Comparison of ENCODE assay signal across 27 cellular contexts in genomic region chr15:56654624-56655023, GRCh38.
"Had no signal": no experiment of that assay in that cellular context is flagged by ENCODE, and none has a peak within 500 bp of the region (broad histone marks: within the 10 kb centered on the region; RNA-seq: fewer than 3 reads in every experiment).

No MANE protein-coding gene starts in this region.

- H3K27ac ChIP-seq: esophagus squamous epithelium, foreskin keratinocyte, left lung, neural progenitor cell, sigmoid colon, upper lobe of left lung had no signal

- H3K4me3 Mint-ChIP-seq: activated CD8-positive, alpha-beta T cell treated with anti-CD3 and anti-CD28 coated beads, Interleukin-2, amount 10 ng/mL, durations not matched to agents 7 days and 5 days; activated naive CD8-positive, alpha-beta T cell treated with anti-CD3 and anti-CD28 coated beads, Interleukin-2, amount 50 U/mL, for 24 hours; activated T-helper 1 cell treated with anti-CD3 and anti-CD28 coated beads, Interleukin-12 subunit alpha, Interleukin-12 subunit beta, Interleukin-2, Interleukin-4 antibody, amounts not matched to agents 30 ng/mL and 10 ng/mL and 1 ng/mL, durations not matched to agents 14 hours and 24 hours and 36 hours; brain; effector memory CD8-positive, alpha-beta T cell; immature natural killer cell; mesothelial cell of epicardium; naive thymus-derived CD8-positive, alpha-beta T cell; neural progenitor cell had no signal

- DNase-seq: activated CD4-positive, alpha-beta T cell treated with anti-CD3 and anti-CD28 coated beads for 1 hour; activated CD4-positive, alpha-beta T cell treated with anti-CD3 and anti-CD28 coated beads, Interleukin-2, amount 50 U/mL, for 1 hour; activated CD8-positive, alpha-beta T cell treated with anti-CD3 and anti-CD28 coated beads, Interleukin-2, amount 10 ng/mL, durations not matched to agents 7 days and 5 days; activated gamma-delta T cell; activated naive CD4-positive, alpha-beta T cell treated with anti-CD3 and anti-CD28 coated beads, Interleukin-2, amount 50 U/mL, for 16 hours; activated naive CD8-positive, alpha-beta T cell treated with anti-CD3 and anti-CD28 coated beads, Interleukin-2, amount 50 U/mL, for 24 hours; anterior cingulate cortex; central memory CD4-positive, alpha-beta T cell; effector memory CD8-positive, alpha-beta T cell; esophagus squamous epithelium; foreskin keratinocyte; immature natural killer cell; left lung; mammary epithelial cell; naive thymus-derived CD8-positive, alpha-beta T cell; posterior cingulate gyrus; sigmoid colon; stimulated activated CD4-positive, alpha-beta T cell treated with anti-CD3 and anti-CD28 coated beads, Interleukin-2, amount 100 ng/mL, for 48 hours; stimulated activated naive CD4-positive, alpha-beta T cell treated with Interleukin-2 at 50 U/mL for 16 hours; T-helper 1 cell; T-helper 9 cell had no signal

- H3K27ac Mint-ChIP-seq: activated CD8-positive, alpha-beta T cell treated with anti-CD3 and anti-CD28 coated beads, Interleukin-2, amount 10 ng/mL, durations not matched to agents 7 days and 5 days; activated naive CD8-positive, alpha-beta T cell treated with anti-CD3 and anti-CD28 coated beads, Interleukin-2, amount 50 U/mL, for 24 hours; activated T-helper 1 cell treated with anti-CD3 and anti-CD28 coated beads, Interleukin-12 subunit alpha, Interleukin-12 subunit beta, Interleukin-2, Interleukin-4 antibody, amounts not matched to agents 30 ng/mL and 10 ng/mL and 1 ng/mL, durations not matched to agents 14 hours and 24 hours and 36 hours; brain; effector memory CD8-positive, alpha-beta T cell; immature natural killer cell; naive thymus-derived CD8-positive, alpha-beta T cell; neural progenitor cell had no signal

- H3K4me3 ChIP-seq: esophagus squamous epithelium, left lung, neural progenitor cell, sigmoid colon, thoracic aorta, upper lobe of left lung had no signal

- H3K9me3 ChIP-seq: esophagus squamous epithelium, left lung, sigmoid colon, thoracic aorta, upper lobe of left lung had no signal

- H3K27me3 Mint-ChIP-seq: activated naive CD8-positive, alpha-beta T cell treated with anti-CD3 and anti-CD28 coated beads, Interleukin-2, amount 50 U/mL, for 24 hours; brain; effector memory CD8-positive, alpha-beta T cell; naive thymus-derived CD8-positive, alpha-beta T cell had no signal

- H3K36me3 ChIP-seq: neural progenitor cell, thoracic aorta had no signal

- H3K36me3 Mint-ChIP-seq: brain, neural progenitor cell had no signal

- H3K4me1 ChIP-seq: esophagus squamous epithelium, left lung, neural progenitor cell, sigmoid colon, upper lobe of left lung had no signal

- H3K27me3 ChIP-seq: esophagus squamous epithelium, foreskin keratinocyte, left lung, neural progenitor cell, sigmoid colon, upper lobe of left lung had no signal

- ATAC-seq: activated CD8-positive, alpha-beta T cell treated with anti-CD3 and anti-CD28 coated beads, Interleukin-2, amount 10 ng/mL, durations not matched to agents 7 days and 5 days; activated naive CD8-positive, alpha-beta T cell treated with anti-CD3 and anti-CD28 coated beads, Interleukin-2, amount 50 U/mL, for 24 hours; effector memory CD8-positive, alpha-beta T cell; foreskin keratinocyte; left lung; naive thymus-derived CD8-positive, alpha-beta T cell had no signal

- H3K9me3 Mint-ChIP-seq: activated naive CD8-positive, alpha-beta T cell treated with anti-CD3 and anti-CD28 coated beads, Interleukin-2, amount 50 U/mL, for 24 hours; activated T-helper 1 cell treated with anti-CD3 and anti-CD28 coated beads, Interleukin-12 subunit alpha, Interleukin-12 subunit beta, Interleukin-2, Interleukin-4 antibody, amounts not matched to agents 30 ng/mL and 10 ng/mL and 1 ng/mL, durations not matched to agents 14 hours and 24 hours and 36 hours; brain; effector memory CD8-positive, alpha-beta T cell; immature natural killer cell; mesothelial cell of epicardium; naive thymus-derived CD8-positive, alpha-beta T cell; neural progenitor cell had no signal

- H3K4me1 Mint-ChIP-seq: brain; naive thymus-derived CD8-positive, alpha-beta T cell; neural progenitor cell had no signal
